Comparison of ENCODE assay signal across 24 cellular contexts in the genomic region with DNA sequence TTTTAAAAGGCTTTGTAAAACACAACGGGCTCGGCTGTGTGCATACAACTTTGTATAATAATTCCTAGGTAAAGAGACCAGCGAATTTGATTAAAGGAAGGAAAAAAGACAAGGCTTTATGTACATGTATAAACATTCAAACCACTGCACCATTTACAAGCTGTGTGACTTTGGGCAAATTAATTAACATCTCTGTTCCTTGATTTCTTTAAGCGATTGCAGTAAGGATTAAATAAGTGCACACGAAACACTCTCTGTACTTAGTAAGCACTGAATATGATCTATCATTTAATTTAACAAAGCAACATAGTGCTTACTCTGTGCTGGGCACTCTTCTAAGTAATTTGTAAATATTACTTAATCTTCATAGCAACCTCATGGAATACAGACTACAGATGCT. TPM values are rescaled to one million over a fixed set of nuclear protein-coding genes. Genes with fewer than 3 reads are reported as not detected.
"Had no signal": no experiment of that assay in that cellular context is flagged by ENCODE, and none has a peak within 500 bp of the region (broad histone marks: within the 10 kb centered on the region; RNA-seq: fewer than 3 reads in every experiment).

No MANE protein-coding gene starts in this region.

- H3K4me3 ChIP-seq: SJSA1, SK-N-MC had no signal

- DNase-seq: IMR-90, Kasumi-1, MM.1S, NCI-H1092 treated with DMSO at 0.1 percent for 48 hours, NCI-H1436, NCI-H187, NCI-H2029, NCI-H2081 treated with DMSO at 0.1 percent for 48 hours, NCI-H2171, NCI-H226, NCI-H446, NCI-H510A, NCI-H524 treated with DMSO at 0.1 percent for 48 hours, NCI-H69, NCI-H774, Right ventricle myocardium superior, RPMI8226, SIG-M5 had no signal

- H3K36me3 ChIP-seq: SJSA1 had no signal

- H3K27ac ChIP-seq: KMS-11, SJSA1, SK-N-MC had no signal

- H3K4me1 ChIP-seq: SJSA1 had no signal

- H3K4me2 ChIP-seq: KMS-11 had no signal

- FAIRE-seq: RCC 7860 had no signal

- H3K9me3 ChIP-seq: SJSA1 had no signal

- H3K9ac ChIP-seq: KMS-11 had no signal

RNA-seq across cellular contexts. Expression of a gene that starts 19.5 kb away (rescaled TPM):
- total RNA-seq: HT-29, IMR-90, M059J, Right ventricle myocardium superior, SJSA1 had no signal
- polyA plus RNA-seq: IMR-90 had no signal
